Comparison of ENCODE assay signal across 18 cellular contexts in the genomic region with DNA sequence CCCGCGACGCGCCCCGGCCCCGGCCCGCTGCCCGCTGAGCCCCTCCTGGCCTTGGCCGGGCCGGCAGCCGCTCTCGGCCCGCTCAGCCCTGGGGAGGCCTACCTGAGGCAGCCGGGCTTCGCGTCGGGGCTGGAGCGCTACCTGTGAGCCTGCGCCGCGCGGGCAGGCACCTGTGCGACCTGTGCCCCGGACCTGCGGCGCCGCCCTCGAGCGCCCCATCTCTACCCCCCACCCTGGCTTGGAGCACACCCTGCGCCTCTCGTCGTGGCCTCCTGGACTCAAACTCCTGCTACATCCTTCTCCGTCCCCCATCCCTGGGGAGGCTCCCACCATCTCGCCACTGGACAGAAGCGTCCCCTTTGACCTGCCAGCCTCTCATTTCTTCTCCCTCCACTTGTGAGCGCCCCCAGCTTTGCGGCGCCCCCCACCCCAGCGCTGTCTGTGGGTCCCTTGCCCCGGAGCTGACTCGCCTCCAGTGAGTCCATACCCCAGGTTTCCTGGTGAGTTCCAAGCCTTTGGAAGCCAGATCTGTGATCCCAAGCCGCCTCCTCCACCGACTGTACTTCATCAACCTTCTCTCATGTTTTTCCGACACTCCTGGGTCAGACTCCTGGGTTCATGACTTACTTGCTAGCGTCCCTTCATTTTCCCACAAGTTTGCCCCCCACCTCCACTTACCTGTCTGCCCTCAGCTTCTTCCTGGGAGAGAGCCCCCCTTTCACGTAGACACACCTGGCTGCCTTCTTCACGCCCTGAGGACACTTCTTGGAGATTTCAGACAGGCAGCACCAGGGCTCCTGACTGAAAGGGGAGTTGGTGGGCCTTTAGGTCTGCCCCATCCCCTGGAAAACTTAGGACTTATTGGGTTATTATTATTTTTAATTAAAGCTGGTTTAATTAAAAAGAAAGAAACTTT. TPM values are rescaled to one million over a fixed set of nuclear protein-coding genes. Genes with fewer than 3 reads are reported as not detected.
A peak's percentile ranks its signal among the peaks of the same experiment; 100 is the strongest.
DNase-seq lines count a peak whose midpoint lies in the region; ATAC-seq lines count a peak whose summit lies in the region.
"Had no signal": no experiment of that assay in that cellular context is flagged by ENCODE, and none has a peak within 500 bp of the region (broad histone marks: within the 10 kb centered on the region; RNA-seq: fewer than 3 reads in every experiment).

No MANE protein-coding gene starts in this region.

- no peak overlapping the region for H3K27ac ChIP-seq in mesendoderm (ENCODE audit: low read depth, low read length)
- H3K27ac ChIP-seq: adrenal gland, spleen had no signal

- no peaks in the 10 kb centered on the region for H3K9me3 Mint-ChIP-seq in stimulated activated naive CD8-positive, alpha-beta T cell treated with anti-CD3 and anti-CD28 coated beads, Interleukin-15, Interleukin-2, amounts not matched to agents 100 ng/mL and 50 ng/mL, for 24 hours
- H3K9me3 Mint-ChIP-seq in dendritic cell treated with granulocyte-macrophage colony-stimulating factor and Interleukin-4, amounts not matched to agents 40 ng/mL and 50 ng/mL, for 4 days: no peaks in the 10 kb centered on the region
- no peaks in the 10 kb centered on the region for H3K9me3 Mint-ChIP-seq in natural killer cell treated with Interleukin-12 subunit alpha and Interleukin-12 subunit beta and Interleukin-15 and Interleukin-18, amount 100 ng/mL, for 72 hours

- no peak overlapping the region for H3K4me2 ChIP-seq in mesendoderm (ENCODE audit: low read length)

- H4K8ac ChIP-seq in mesendoderm (ENCODE audit: low read depth, low read length): no peak overlapping the region

- no peaks in the 10 kb centered on the region for H3K36me3 Mint-ChIP-seq in stimulated activated naive CD8-positive, alpha-beta T cell treated with anti-CD3 and anti-CD28 coated beads, Interleukin-15, Interleukin-2, amounts not matched to agents 100 ng/mL and 50 ng/mL, for 24 hours (ENCODE audit: low read depth)
- H3K36me3 Mint-ChIP-seq in dendritic cell treated with granulocyte-macrophage colony-stimulating factor and Interleukin-4, amounts not matched to agents 40 ng/mL and 50 ng/mL, for 4 days (ENCODE audit: low read depth): no peaks in the 10 kb centered on the region
- H3K36me3 Mint-ChIP-seq in natural killer cell treated with Interleukin-12 subunit alpha and Interleukin-12 subunit beta and Interleukin-15 and Interleukin-18, amount 100 ng/mL, for 72 hours: no peaks in the 10 kb centered on the region

- no peaks in the 10 kb centered on the region for H3K36me3 ChIP-seq in mesendoderm (ENCODE audit: control insufficient read depth, insufficient read depth, low read length)
- H3K36me3 ChIP-seq: adrenal gland, spleen had no signal

- H3K4ac ChIP-seq in mesendoderm (ENCODE audit: low read depth, low read length): no peak overlapping the region

- DNase-seq in stimulated activated naive CD8-positive, alpha-beta T cell treated with anti-CD3 and anti-CD28 coated beads, Interleukin-15, Interleukin-2, amounts not matched to agents 100 U/mL and 50 U/mL, for 24 hours: no peak
- DNase-seq in natural killer cell treated with Interleukin-12 subunit alpha and Interleukin-12 subunit beta and Interleukin-15 and Interleukin-18, amount 100 ng/mL, for 72 hours (ENCODE audit: low spot score): no peak
- DNase-seq in mesendoderm (no peak), H4 (ENCODE audit: low spot score) (no peak), GDM1 (lab: John Stamatoyannopoulos, UW) (no peak)
- DNase-seq: adrenal gland, AML-193, NCI-H1694 treated with DMSO at 0.1 percent for 48 hours, NCI-H524 treated with DMSO at 0.1 percent for 48 hours, nucleus accumbens, spleen had no signal

- no peak overlapping the region for H2BK120ac ChIP-seq in mesendoderm (ENCODE audit: low read depth, low read length)

- no peak overlapping the region for H3K27ac Mint-ChIP-seq in stimulated activated naive CD8-positive, alpha-beta T cell treated with anti-CD3 and anti-CD28 coated beads, Interleukin-15, Interleukin-2, amounts not matched to agents 100 ng/mL and 50 ng/mL, for 24 hours
- peak overlapping the region; percentile 54 for H3K27ac Mint-ChIP-seq in dendritic cell treated with granulocyte-macrophage colony-stimulating factor and Interleukin-4, amounts not matched to agents 40 ng/mL and 50 ng/mL, for 4 days
- no peak overlapping the region for H3K27ac Mint-ChIP-seq in natural killer cell treated with Interleukin-12 subunit alpha and Interleukin-12 subunit beta and Interleukin-15 and Interleukin-18, amount 100 ng/mL, for 72 hours

- H4K5ac ChIP-seq in mesendoderm (ENCODE audit: low read length): no peak overlapping the region

- no peaks in the 10 kb centered on the region for H3K79me1 ChIP-seq in mesendoderm (ENCODE audit: low read length)

- no peak overlapping the region for H3K56ac ChIP-seq in mesendoderm (ENCODE audit: low read length)

- H3K4me3 Mint-ChIP-seq in stimulated activated naive CD8-positive, alpha-beta T cell treated with anti-CD3 and anti-CD28 coated beads, Interleukin-15, Interleukin-2, amounts not matched to agents 100 ng/mL and 50 ng/mL, for 24 hours: peak overlapping the region; percentile 13
- H3K4me3 Mint-ChIP-seq in dendritic cell treated with granulocyte-macrophage colony-stimulating factor and Interleukin-4, amounts not matched to agents 40 ng/mL and 50 ng/mL, for 4 days: peak overlapping the region; percentile 33
- H3K4me3 Mint-ChIP-seq in natural killer cell treated with Interleukin-12 subunit alpha and Interleukin-12 subunit beta and Interleukin-15 and Interleukin-18, amount 100 ng/mL, for 72 hours: peak overlapping the region; percentile 67

- H3K4me1 Mint-ChIP-seq in stimulated activated naive CD8-positive, alpha-beta T cell treated with anti-CD3 and anti-CD28 coated beads, Interleukin-15, Interleukin-2, amounts not matched to agents 100 ng/mL and 50 ng/mL, for 24 hours (ENCODE audit: low read depth): peaks cover 6% of the 10 kb centered on the region
- peaks cover 42% of the 10 kb centered on the region for H3K4me1 Mint-ChIP-seq in dendritic cell treated with granulocyte-macrophage colony-stimulating factor and Interleukin-4, amounts not matched to agents 40 ng/mL and 50 ng/mL, for 4 days (ENCODE audit: low read depth)
- peaks cover 6 to 9% of the 10 kb centered on the region in 2 donors for H3K4me1 Mint-ChIP-seq in natural killer cell treated with Interleukin-12 subunit alpha and Interleukin-12 subunit beta and Interleukin-15 and Interleukin-18, amount 100 ng/mL, for 72 hours (ENCODE audit: low read depth in 2 of 2)

- no peaks in the 10 kb centered on the region for H3K79me2 ChIP-seq in mesendoderm (ENCODE audit: control insufficient read depth, insufficient read depth, low read length)

- no peak for ATAC-seq in stimulated activated naive CD8-positive, alpha-beta T cell treated with anti-CD3 and anti-CD28 coated beads, Interleukin-15, Interleukin-2, amounts not matched to agents 100 U/mL and 50 U/mL, for 24 hours
- ATAC-seq in natural killer cell treated with Interleukin-12 subunit alpha and Interleukin-12 subunit beta and Interleukin-15 and Interleukin-18, amount 100 ng/mL, for 72 hours: peak in 1 of 2 donors; percentile 38
- ATAC-seq in HG02678 (IDR thresholded peaks at IDR 0.05; ENCODE audit: unreplicated experiment): no peak

- H3K23ac ChIP-seq in mesendoderm (ENCODE audit: low read length): no peak overlapping the region

- H2BK5ac ChIP-seq in mesendoderm (ENCODE audit: low read length): no peak overlapping the region

- no CpG with 5 or more reads among the region's 47 CpGs for WGBS in mesendoderm (ENCODE audit: extremely low coverage, insufficient coverage, low lambda C conversion rate)

- H3K9ac ChIP-seq in mesendoderm (ENCODE audit: low read length): no peak overlapping the region

- H2BK15ac ChIP-seq in mesendoderm (replicated peaks; ENCODE audit: low read depth): no peak overlapping the region

- no peak overlapping the region for H3K4me3 ChIP-seq in mesendoderm (ENCODE audit: low read length)

- H3K18ac ChIP-seq in mesendoderm (ENCODE audit: low read length): no peak overlapping the region

- H2AK5ac ChIP-seq in mesendoderm (ENCODE audit: low read length): no peak overlapping the region

- peaks cover 45% of the 10 kb centered on the region for H3K27me3 Mint-ChIP-seq in stimulated activated naive CD8-positive, alpha-beta T cell treated with anti-CD3 and anti-CD28 coated beads, Interleukin-15, Interleukin-2, amounts not matched to agents 100 ng/mL and 50 ng/mL, for 24 hours
- peaks cover 77% of the 10 kb centered on the region for H3K27me3 Mint-ChIP-seq in dendritic cell treated with granulocyte-macrophage colony-stimulating factor and Interleukin-4, amounts not matched to agents 40 ng/mL and 50 ng/mL, for 4 days
- peaks cover 37 to 40% of the 10 kb centered on the region in 2 donors for H3K27me3 Mint-ChIP-seq in natural killer cell treated with Interleukin-12 subunit alpha and Interleukin-12 subunit beta and Interleukin-15 and Interleukin-18, amount 100 ng/mL, for 72 hours

- intact Hi-C loops in dendritic cell treated with granulocyte-macrophage colony-stimulating factor and Interleukin-4, amounts not matched to agents 40 ng/mL and 50 ng/mL, for 4 days (cut with micrococcal nuclease): no loop called here

- H3K27me3 ChIP-seq in mesendoderm (ENCODE audit: insufficient read depth, low read length, poor library complexity): peaks cover 54% of the 10 kb centered on the region

- no peaks in the 10 kb centered on the region for H3K4me1 ChIP-seq in mesendoderm (ENCODE audit: control insufficient read depth, low read depth, low read length)
- H3K4me1 ChIP-seq: adrenal gland had no signal

RNA-seq across cellular contexts. Expression of gene FOXE3, which starts 1.3 kb away (rescaled TPM):
- not detected for total RNA-seq in natural killer cell treated with Interleukin-12 subunit alpha and Interleukin-12 subunit beta and Interleukin-15 and Interleukin-18, amount 100 ng/mL, for 72 hours
- polyA plus RNA-seq in mesendoderm (2013, experiment 1 of 2): 0.17 TPM
- polyA plus RNA-seq in mesendoderm (2013, experiment 2 of 2): 0.17 TPM
- total RNA-seq in H4 (2014; rRNA removed; shearing (Covaris generic)): not detected in 2 replicates
- total RNA-seq: adrenal gland; Daoy; frontal cortex; RPMI7951; spleen; T-helper 2 cell treated with Interferon-gamma antibody and Interleukin-4, amounts not matched to agents 100 ng/mL and 5 ng/mL, for 36 hours had no signal
- polyA plus RNA-seq: spleen had no signal

RNA-seq across cellular contexts. Expression of gene FOXD2, which starts 20.5 kb away (rescaled TPM):
- under 1 TPM; 0.33 to 0.36 TPM for total RNA-seq in natural killer cell treated with Interleukin-12 subunit alpha and Interleukin-12 subunit beta and Interleukin-15 and Interleukin-18, amount 100 ng/mL, for 72 hours
- polyA plus RNA-seq in mesendoderm (2013, experiment 1 of 2): 0.01 TPM
- 0.01 TPM for polyA plus RNA-seq in mesendoderm (2013, experiment 2 of 2)
- 0.52 and 1.5 TPM in 2 replicates for total RNA-seq in H4 (2014; rRNA removed; shearing (Covaris generic))

Comparison
In these comparisons a context has a peak if more than half of its experiments do, and no peak if none do; other contexts are left out.
1. H3K4me3 Mint-ChIP-seq: peak in every context shown above with its lines; median percentile 67 in natural killer cell treated with Interleukin-12 subunit alpha and Interleukin-12 subunit beta and Interleukin-15 and Interleukin-18, amount 100 ng/mL, for 72 hours; 33 in dendritic cell treated with granulocyte-macrophage colony-stimulating factor and Interleukin-4, amounts not matched to agents 40 ng/mL and 50 ng/mL, for 4 days; 13 in stimulated activated naive CD8-positive, alpha-beta T cell treated with anti-CD3 and anti-CD28 coated beads, Interleukin-15, Interleukin-2, amounts not matched to agents 100 ng/mL and 50 ng/mL, for 24 hours.